ENCODE assay signal across 1 cellular context in the genomic region with DNA sequence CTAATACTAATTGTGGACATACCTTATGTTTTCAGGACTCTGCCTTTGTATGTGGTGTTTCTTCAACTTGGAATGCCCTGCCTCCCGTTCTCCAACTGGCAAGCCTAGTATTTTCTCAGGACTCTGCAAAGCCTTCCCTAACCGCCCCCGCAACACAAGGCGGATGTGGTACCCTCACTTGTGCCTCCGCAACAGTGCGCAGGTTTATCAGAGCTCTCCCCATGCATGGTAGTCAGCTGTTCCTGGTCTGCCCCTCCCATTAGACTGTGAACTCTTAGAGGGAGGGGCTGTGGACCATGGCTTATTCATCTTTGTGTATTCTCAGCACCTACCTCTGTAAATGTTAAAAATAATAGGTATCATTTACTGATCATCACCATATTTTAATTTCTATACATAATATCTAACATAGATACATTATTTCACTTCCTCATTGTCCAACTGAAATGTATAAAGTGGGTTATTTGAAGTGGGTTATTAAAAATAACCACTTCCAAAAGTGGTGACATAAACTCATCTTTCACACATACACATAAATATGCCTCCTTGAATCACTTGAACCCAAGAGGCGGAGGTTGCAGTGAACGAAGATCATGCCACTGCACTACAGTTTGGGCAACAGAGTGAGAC.
TF ChIP-seq lines count a peak whose summit lies in the region.

No MANE protein-coding gene starts in this region.

TF ChIP-seq in GM12878, 131 proteins besides CTCF, POLR2A, EP300 and RAD21 (continues in another document):
- TF ChIP-seq, protein P1, sequence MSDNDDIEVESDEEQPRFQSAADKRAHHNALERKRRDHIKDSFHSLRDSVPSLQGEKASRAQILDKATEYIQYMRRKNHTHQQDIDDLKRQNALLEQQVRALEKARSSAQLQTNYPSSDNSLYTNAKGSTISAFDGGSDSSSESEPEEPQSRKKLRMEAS (IDR thresholded peaks at IDR 0.05; ENCODE audit: low read depth, low read length), result no peak
- TF ChIP-seq DPF2 (IDR thresholded peaks at IDR 0.05), result no peak; the same call in 1 of the 2 replicates
- TF ChIP-seq NR2C1 (IDR thresholded peaks at IDR 0.05), result 0 out of 2 replicates have a peak, but pooled peaks have one; percentile 11
- TF ChIP-seq ZNF384 (IDR thresholded peaks at IDR 0.05; ENCODE audit: borderline replicate concordance, low read depth, low read length), result no peak
- no peak for TF ChIP-seq YY1 (IDR thresholded peaks at IDR 0.05; ENCODE audit: low read depth, low read length)
- no peak for TF ChIP-seq TCF3 (IDR thresholded peaks at IDR 0.05; ENCODE audit: borderline replicate concordance, insufficient read depth, low read depth, low read length)
- no peak for TF ChIP-seq FOXK2 (IDR thresholded peaks at IDR 0.05)
- no peak for TF ChIP-seq GATAD2B (conservative IDR thresholded peaks at IDR 0.05; ENCODE audit: low read depth)
- no peak for TF ChIP-seq HDGF (IDR thresholded peaks at IDR 0.05)
- TF ChIP-seq, protein P2, sequence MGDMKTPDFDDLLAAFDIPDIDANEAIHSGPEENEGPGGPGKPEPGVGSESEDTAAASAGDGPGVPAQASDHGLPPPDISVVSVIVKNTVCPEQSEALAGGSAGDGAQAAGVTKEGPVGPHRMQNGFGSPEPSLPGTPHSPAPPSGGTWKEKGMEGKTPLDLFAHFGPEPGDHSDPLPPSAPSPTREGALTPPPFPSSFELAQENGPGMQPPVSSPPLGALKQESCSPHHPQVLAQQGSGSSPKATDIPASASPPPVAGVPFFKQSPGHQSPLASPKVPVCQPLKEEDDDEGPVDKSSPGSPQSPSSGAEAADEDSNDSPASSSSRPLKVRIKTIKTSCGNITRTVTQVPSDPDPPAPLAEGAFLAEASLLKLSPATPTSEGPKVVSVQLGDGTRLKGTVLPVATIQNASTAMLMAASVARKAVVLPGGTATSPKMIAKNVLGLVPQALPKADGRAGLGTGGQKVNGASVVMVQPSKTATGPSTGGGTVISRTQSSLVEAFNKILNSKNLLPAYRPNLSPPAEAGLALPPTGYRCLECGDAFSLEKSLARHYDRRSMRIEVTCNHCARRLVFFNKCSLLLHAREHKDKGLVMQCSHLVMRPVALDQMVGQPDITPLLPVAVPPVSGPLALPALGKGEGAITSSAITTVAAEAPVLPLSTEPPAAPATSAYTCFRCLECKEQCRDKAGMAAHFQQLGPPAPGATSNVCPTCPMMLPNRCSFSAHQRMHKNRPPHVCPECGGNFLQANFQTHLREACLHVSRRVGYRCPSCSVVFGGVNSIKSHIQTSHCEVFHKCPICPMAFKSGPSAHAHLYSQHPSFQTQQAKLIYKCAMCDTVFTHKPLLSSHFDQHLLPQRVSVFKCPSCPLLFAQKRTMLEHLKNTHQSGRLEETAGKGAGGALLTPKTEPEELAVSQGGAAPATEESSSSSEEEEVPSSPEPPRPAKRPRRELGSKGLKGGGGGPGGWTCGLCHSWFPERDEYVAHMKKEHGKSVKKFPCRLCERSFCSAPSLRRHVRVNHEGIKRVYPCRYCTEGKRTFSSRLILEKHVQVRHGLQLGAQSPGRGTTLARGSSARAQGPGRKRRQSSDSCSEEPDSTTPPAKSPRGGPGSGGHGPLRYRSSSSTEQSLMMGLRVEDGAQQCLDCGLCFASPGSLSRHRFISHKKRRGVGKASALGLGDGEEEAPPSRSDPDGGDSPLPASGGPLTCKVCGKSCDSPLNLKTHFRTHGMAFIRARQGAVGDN (IDR thresholded peaks at IDR 0.05), result no peak
- TF ChIP-seq RCOR1 (conservative IDR thresholded peaks at IDR 0.05; ENCODE audit: low read depth, low read length), result no peak
- no peak for TF ChIP-seq BACH1 (IDR thresholded peaks at IDR 0.05; ENCODE audit: borderline replicate concordance)
- peak; percentile 49; the same call in 1 of the 2 replicates for TF ChIP-seq RUNX3 (IDR thresholded peaks at IDR 0.05; ENCODE audit: low read length)
- TF ChIP-seq MXI1 (IDR thresholded peaks at IDR 0.05; ENCODE audit: low read depth, low read length), result peak; percentile 44; the same call in 1 of the 2 replicates
- no peak for TF ChIP-seq KAT2A (conservative IDR thresholded peaks at IDR 0.05; ENCODE audit: control insufficient read depth, low read depth, low read length)
- no peak for TF ChIP-seq ZNF274 (IDR thresholded peaks at IDR 0.05; ENCODE audit: insufficient read depth, insufficient read length)
- TF ChIP-seq, protein P3, sequence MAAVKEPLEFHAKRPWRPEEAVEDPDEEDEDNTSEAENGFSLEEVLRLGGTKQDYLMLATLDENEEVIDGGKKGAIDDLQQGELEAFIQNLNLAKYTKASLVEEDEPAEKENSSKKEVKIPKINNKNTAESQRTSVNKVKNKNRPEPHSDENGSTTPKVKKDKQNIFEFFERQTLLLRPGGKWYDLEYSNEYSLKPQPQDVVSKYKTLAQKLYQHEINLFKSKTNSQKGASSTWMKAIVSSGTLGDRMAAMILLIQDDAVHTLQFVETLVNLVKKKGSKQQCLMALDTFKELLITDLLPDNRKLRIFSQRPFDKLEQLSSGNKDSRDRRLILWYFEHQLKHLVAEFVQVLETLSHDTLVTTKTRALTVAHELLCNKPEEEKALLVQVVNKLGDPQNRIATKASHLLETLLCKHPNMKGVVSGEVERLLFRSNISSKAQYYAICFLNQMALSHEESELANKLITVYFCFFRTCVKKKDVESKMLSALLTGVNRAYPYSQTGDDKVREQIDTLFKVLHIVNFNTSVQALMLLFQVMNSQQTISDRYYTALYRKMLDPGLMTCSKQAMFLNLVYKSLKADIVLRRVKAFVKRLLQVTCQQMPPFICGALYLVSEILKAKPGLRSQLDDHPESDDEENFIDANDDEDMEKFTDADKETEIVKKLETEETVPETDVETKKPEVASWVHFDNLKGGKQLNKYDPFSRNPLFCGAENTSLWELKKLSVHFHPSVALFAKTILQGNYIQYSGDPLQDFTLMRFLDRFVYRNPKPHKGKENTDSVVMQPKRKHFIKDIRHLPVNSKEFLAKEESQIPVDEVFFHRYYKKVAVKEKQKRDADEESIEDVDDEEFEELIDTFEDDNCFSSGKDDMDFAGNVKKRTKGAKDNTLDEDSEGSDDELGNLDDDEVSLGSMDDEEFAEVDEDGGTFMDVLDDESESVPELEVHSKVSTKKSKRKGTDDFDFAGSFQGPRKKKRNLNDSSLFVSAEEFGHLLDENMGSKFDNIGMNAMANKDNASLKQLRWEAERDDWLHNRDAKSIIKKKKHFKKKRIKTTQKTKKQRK (IDR thresholded peaks at IDR 0.05; ENCODE audit: low read depth, low read length), result no peak
- peak in 1 of 2 experiments; percentile 37; a peak in 2 of 4 replicates for TF ChIP-seq IKZF2 (IDR thresholded peaks at IDR 0.05)
- TF ChIP-seq NFYA (IDR thresholded peaks at IDR 0.05; ENCODE audit: borderline replicate concordance, low read depth, low read length), result no peak
- TF ChIP-seq ZSCAN29 (IDR thresholded peaks at IDR 0.05), result 0 out of 2 replicates have a peak, but pooled peaks have one; percentile 19
- TF ChIP-seq, protein P4, sequence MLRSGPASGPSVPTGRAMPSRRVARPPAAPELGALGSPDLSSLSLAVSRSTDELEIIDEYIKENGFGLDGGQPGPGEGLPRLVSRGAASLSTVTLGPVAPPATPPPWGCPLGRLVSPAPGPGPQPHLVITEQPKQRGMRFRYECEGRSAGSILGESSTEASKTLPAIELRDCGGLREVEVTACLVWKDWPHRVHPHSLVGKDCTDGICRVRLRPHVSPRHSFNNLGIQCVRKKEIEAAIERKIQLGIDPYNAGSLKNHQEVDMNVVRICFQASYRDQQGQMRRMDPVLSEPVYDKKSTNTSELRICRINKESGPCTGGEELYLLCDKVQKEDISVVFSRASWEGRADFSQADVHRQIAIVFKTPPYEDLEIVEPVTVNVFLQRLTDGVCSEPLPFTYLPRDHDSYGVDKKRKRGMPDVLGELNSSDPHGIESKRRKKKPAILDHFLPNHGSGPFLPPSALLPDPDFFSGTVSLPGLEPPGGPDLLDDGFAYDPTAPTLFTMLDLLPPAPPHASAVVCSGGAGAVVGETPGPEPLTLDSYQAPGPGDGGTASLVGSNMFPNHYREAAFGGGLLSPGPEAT (IDR thresholded peaks at IDR 0.05; ENCODE audit: low read depth), result 0 out of 2 replicates have a peak, but pooled peaks have one; percentile 25
- TF ChIP-seq NFXL1 (IDR thresholded peaks at IDR 0.05; ENCODE audit: borderline replicate concordance), result no peak
- peak; percentile 35; the same call in 1 of the 2 replicates for TF ChIP-seq MTA2 (IDR thresholded peaks at IDR 0.05; ENCODE audit: low read depth)
- TF ChIP-seq IKZF1 (conservative IDR thresholded peaks at IDR 0.05), result peak; percentile 46
- peak; percentile 51 for TF ChIP-seq SPI1 (IDR thresholded peaks at IDR 0.05; ENCODE audit: borderline replicate concordance, insufficient read depth, low read depth, low read length)
- TF ChIP-seq ZNF217 (IDR thresholded peaks at IDR 0.05), result no peak
- TF ChIP-seq BHLHE40 (IDR thresholded peaks at IDR 0.05; ENCODE audit: borderline replicate concordance in 1 of 2, low read depth in 2 of 2, low read length in 1 of 2), result peak in 1 of 2 experiments; percentile 49; a peak in 1 of 4 replicates
- TF ChIP-seq, protein P5, sequence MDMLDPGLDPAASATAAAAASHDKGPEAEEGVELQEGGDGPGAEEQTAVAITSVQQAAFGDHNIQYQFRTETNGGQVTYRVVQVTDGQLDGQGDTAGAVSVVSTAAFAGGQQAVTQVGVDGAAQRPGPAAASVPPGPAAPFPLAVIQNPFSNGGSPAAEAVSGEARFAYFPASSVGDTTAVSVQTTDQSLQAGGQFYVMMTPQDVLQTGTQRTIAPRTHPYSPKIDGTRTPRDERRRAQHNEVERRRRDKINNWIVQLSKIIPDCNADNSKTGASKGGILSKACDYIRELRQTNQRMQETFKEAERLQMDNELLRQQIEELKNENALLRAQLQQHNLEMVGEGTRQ (IDR thresholded peaks at IDR 0.05; ENCODE audit: borderline replicate concordance, low read depth, low read length), result no peak
- no peak for TF ChIP-seq EGR1 (IDR thresholded peaks at IDR 0.05; ENCODE audit: borderline replicate concordance in 1 of 2, low read depth in 2 of 2, low read length in 2 of 2)
- TF ChIP-seq NBN (IDR thresholded peaks at IDR 0.05), result no peak
- no peak for TF ChIP-seq MYC (IDR thresholded peaks at IDR 0.05; ENCODE audit: insufficient read depth, insufficient read length, insufficient replicate concordance, low read length, severe bottlenecking)
- TF ChIP-seq POU2F2 (IDR thresholded peaks at IDR 0.05; ENCODE audit: borderline replicate concordance, low read depth, low read length), result peak; percentile 39; the same call in 1 of the 3 replicates
- no peak for TF ChIP-seq EED (IDR thresholded peaks at IDR 0.05; ENCODE audit: low read depth)
- TF ChIP-seq NFIC (IDR thresholded peaks at IDR 0.05; ENCODE audit: low read depth, low read length), result 0 out of 2 replicates have a peak, but pooled peaks have one; percentile 19
- no peak for TF ChIP-seq POLR2AphosphoS2 (IDR thresholded peaks at IDR 0.05; ENCODE audit: low read depth, low read length)
- TF ChIP-seq RAD51 (IDR thresholded peaks at IDR 0.05), result 0 out of 2 replicates have a peak, but pooled peaks have one; percentile 29
- TF ChIP-seq EZH2 (IDR thresholded peaks at IDR 0.05; ENCODE audit: borderline replicate concordance, control insufficient read depth, low read depth, low read length), result no peak
- TF ChIP-seq, protein P6, sequence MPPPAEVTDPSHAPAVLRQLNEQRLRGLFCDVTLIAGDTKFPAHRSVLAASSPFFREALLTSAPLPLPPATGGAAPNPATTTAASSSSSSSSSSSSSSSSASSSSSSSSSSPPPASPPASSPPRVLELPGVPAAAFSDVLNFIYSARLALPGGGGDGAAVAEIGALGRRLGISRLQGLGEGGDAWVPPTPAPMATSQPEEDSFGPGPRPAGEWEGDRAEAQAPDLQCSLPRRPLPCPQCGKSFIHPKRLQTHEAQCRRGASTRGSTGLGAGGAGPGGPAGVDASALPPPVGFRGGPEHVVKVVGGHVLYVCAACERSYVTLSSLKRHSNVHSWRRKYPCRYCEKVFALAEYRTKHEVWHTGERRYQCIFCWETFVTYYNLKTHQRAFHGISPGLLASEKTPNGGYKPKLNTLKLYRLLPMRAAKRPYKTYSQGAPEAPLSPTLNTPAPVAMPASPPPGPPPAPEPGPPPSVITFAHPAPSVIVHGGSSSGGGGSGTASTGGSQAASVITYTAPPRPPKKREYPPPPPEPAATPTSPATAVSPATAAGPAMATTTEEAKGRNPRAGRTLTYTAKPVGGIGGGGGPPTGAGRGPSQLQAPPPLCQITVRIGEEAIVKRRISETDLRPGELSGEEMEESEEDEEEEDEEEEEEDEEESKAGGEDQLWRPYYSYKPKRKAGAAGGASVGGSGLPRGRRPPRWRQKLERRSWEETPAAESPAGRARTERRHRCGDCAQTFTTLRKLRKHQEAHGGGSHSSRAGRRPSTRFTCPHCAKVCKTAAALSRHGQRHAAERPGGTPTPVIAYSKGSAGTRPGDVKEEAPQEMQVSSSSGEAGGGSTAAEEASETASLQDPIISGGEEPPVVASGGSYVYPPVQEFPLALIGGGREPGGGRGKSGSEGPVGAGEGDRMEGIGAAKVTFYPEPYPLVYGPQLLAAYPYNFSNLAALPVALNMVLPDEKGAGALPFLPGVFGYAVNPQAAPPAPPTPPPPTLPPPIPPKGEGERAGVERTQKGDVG (CRISPR knock-in tag; IDR thresholded peaks at IDR 0.05), result no peak
- TF ChIP-seq, protein P7, sequence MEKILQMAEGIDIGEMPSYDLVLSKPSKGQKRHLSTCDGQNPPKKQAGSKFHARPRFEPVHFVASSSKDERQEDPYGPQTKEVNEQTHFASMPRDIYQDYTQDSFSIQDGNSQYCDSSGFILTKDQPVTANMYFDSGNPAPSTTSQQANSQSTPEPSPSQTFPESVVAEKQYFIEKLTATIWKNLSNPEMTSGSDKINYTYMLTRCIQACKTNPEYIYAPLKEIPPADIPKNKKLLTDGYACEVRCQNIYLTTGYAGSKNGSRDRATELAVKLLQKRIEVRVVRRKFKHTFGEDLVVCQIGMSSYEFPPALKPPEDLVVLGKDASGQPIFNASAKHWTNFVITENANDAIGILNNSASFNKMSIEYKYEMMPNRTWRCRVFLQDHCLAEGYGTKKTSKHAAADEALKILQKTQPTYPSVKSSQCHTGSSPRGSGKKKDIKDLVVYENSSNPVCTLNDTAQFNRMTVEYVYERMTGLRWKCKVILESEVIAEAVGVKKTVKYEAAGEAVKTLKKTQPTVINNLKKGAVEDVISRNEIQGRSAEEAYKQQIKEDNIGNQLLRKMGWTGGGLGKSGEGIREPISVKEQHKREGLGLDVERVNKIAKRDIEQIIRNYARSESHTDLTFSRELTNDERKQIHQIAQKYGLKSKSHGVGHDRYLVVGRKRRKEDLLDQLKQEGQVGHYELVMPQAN (conservative IDR thresholded peaks at IDR 0.05), result peak; percentile 19; the same call in 1 of the 2 replicates
- TF ChIP-seq SP1 (IDR thresholded peaks at IDR 0.05; ENCODE audit: low read depth, low read length), result no peak
